ENCODE assay signal across 8 cellular contexts in genomic region chr7:141378405-141378804, GRCh38.
"Had no signal": no experiment of that assay in that cellular context is flagged by ENCODE, and none has a peak within 500 bp of the region (broad histone marks: within the 10 kb centered on the region; RNA-seq: fewer than 3 reads in every experiment).

No MANE protein-coding gene starts in this region.

- H3K4me3 Mint-ChIP-seq: GM23338, IgD-negative memory B cell had no signal

- H3K4me1 ChIP-seq: HAP-1 had no signal

- FAIRE-seq: H1, HepG2 had no signal

- H3K4me3 ChIP-seq: GM23338, HAP-1 had no signal

- H3K36me3 ChIP-seq: HAP-1 had no signal

- H3K27ac ChIP-seq: HL-60 had no signal

- H3K9me3 ChIP-seq: HAP-1 had no signal

- DNase-seq: H7 had no signal

- H3K36me3 Mint-ChIP-seq: IgD-negative memory B cell had no signal

- H3K4me1 Mint-ChIP-seq: IgD-negative memory B cell had no signal

- ATAC-seq: GM23338, HCT116, HepG2 had no signal

- H3K27ac Mint-ChIP-seq: GM23338, IgD-negative memory B cell had no signal
